ENCODE assay signal across 10 cellular contexts in the genomic region with DNA sequence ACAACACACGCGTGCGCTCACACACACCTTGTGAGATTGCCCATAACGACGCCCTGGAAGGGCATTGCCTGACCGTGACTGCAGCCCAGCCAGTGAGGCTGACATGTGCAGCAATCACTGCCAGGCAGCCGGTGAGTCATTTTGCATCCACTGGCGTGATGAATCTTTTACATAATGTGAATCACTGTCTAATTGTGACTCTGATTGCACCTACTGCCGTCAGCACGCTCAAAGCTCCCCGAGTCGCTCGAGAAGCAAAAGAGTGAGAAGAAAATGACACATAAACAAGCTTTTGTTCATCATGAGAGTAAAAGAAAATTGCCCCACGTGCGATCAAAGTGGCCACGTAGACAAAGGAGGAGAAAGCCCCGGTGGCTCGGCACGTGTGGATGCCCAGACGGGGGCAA.
DNase-seq lines count a peak whose midpoint lies in the region; ATAC-seq and TF ChIP-seq lines count a peak whose summit lies in the region.
"Had no signal": no experiment of that assay in that cellular context is flagged by ENCODE, and none has a peak within 500 bp of the region (broad histone marks: within the 10 kb centered on the region; RNA-seq: fewer than 3 reads in every experiment).

No MANE protein-coding gene starts in this region.

- in situ Hi-C loops in astrocyte of the cerebellum (cut with HindIII; ENCODE audit: low sequenced_read_pairs): no loop called here

- peak; percentile 89 for DNase-seq in A172 (ENCODE audit: low spot score)
- DNase-seq in astrocyte of the cerebellum (ENCODE audit: low read depth): peak; percentile 15
- no peak for DNase-seq in immature natural killer cell
- DNase-seq in GM23338 (ENCODE audit: low spot score): no peak
- DNase-seq in cortex of kidney (lab: John Stamatoyannopoulos, UW): no peak
- DNase-seq in NOMO-1 (lab: John Stamatoyannopoulos, UW; ENCODE audit: unreplicated experiment in 2 of 2): no peak

- H3K4me1 Mint-ChIP-seq in immature natural killer cell (no peaks in the 10 kb centered on the region), GM23338 (0 out of 3 replicates have a peak, but pooled peaks cover 3% of the 10 kb centered on the region)
- H3K4me1 Mint-ChIP-seq: neural crest cell had no signal

- H3K36me3 ChIP-seq in GM23338 (ENCODE audit: insufficient read depth): no peaks in the 10 kb centered on the region

- H3F3A ChIP-seq in GM23338 (replicated peaks; ENCODE audit: low read depth): no peaks in the 10 kb centered on the region

- no peaks in the 10 kb centered on the region for H4K20me1 ChIP-seq in GM23338 (replicated peaks; ENCODE audit: insufficient read depth)

- H3K4me3 ChIP-seq in astrocyte of the cerebellum (ENCODE audit: low read depth, low read length): no peak overlapping the region
- H3K4me3 ChIP-seq in GM23338: no peak overlapping the region

- H3K9me2 ChIP-seq in GM23338 (ENCODE audit: insufficient read depth): peaks cover 15% of the 10 kb centered on the region; the same call in 1 of the 2 replicates

- no peak for TF ChIP-seq CTCF in astrocyte of the cerebellum (IDR thresholded peaks at IDR 0.05; ENCODE audit: low read depth, low read length, missing control alignments)
- no peak for TF ChIP-seq CTCF in GM23338 (conservative IDR thresholded peaks at IDR 0.05; ENCODE audit: low read depth in 2 of 2)

- H2AFZ ChIP-seq in GM23338: no peak overlapping the region

- H3K79me2 ChIP-seq in GM23338 (replicated peaks; ENCODE audit: insufficient read depth): no peaks in the 10 kb centered on the region

- no peaks in the 10 kb centered on the region for H3K27me3 ChIP-seq in GM23338 (ENCODE audit: insufficient read depth)

- no peak overlapping the region for H3K27ac Mint-ChIP-seq in immature natural killer cell
- H3K27ac Mint-ChIP-seq in GM23338: no peak overlapping the region
- H3K27ac Mint-ChIP-seq: activated naive CD4-positive, alpha-beta T cell treated with anti-CD3 and anti-CD28 coated beads, Interleukin-2, amount 50 U/mL, for 24 hours had no signal

- H3K9me3 Mint-ChIP-seq in immature natural killer cell (peaks cover 0 to 2% (median 0%) of the 10 kb centered on the region in 6 donors), GM23338 (peaks cover 6% of the 10 kb centered on the region)
- H3K9me3 Mint-ChIP-seq: activated naive CD4-positive, alpha-beta T cell treated with anti-CD3 and anti-CD28 coated beads, Interleukin-2, amount 50 U/mL, for 24 hours; neural crest cell had no signal

- no peak overlapping the region for H3K4me3 Mint-ChIP-seq in immature natural killer cell
- H3K4me3 Mint-ChIP-seq in GM23338: no peak overlapping the region
- H3K4me3 Mint-ChIP-seq: activated naive CD4-positive, alpha-beta T cell treated with anti-CD3 and anti-CD28 coated beads, Interleukin-2, amount 50 U/mL, for 24 hours; neural crest cell had no signal

- H3K36me3 Mint-ChIP-seq in immature natural killer cell: no peaks in the 10 kb centered on the region
- H3K36me3 Mint-ChIP-seq in GM23338 (ENCODE audit: low read depth): no peaks in the 10 kb centered on the region
- H3K36me3 Mint-ChIP-seq: activated naive CD4-positive, alpha-beta T cell treated with anti-CD3 and anti-CD28 coated beads, Interleukin-2, amount 50 U/mL, for 24 hours had no signal

- no peaks in the 10 kb centered on the region for H3K4me1 ChIP-seq in GM23338 (ENCODE audit: insufficient read depth)

- H3K27me3 Mint-ChIP-seq in immature natural killer cell (ENCODE audit: low read depth in 3 of 3) (peaks cover 0 to 11% (median 8%) of the 10 kb centered on the region in 3 donors), GM23338 (ENCODE audit: insufficient read depth, low read depth, poor library complexity) (peaks cover 4% of the 10 kb centered on the region)

- H3K27ac ChIP-seq in GM23338 (ENCODE audit: low read depth): no peak overlapping the region

- H3K4me2 ChIP-seq in GM23338: no peak overlapping the region

- ATAC-seq in GM19351 (IDR thresholded peaks at IDR 0.05; ENCODE audit: unreplicated experiment) (peak; percentile 49), HG03460 (IDR thresholded peaks at IDR 0.05; ENCODE audit: unreplicated experiment) (peak; percentile 47), GM23338 (no peak)

TF ChIP-seq in GM23338, 12 proteins besides CTCF, POLR2A, EP300 and RAD21 (continues in another document):
- no peak for TF ChIP-seq NANOG (IDR thresholded peaks at IDR 0.05; ENCODE audit: borderline replicate concordance)
- no peak for TF ChIP-seq STAT1 (IDR thresholded peaks at IDR 0.05; ENCODE audit: unreplicated experiment)
- TF ChIP-seq, protein P1, sequence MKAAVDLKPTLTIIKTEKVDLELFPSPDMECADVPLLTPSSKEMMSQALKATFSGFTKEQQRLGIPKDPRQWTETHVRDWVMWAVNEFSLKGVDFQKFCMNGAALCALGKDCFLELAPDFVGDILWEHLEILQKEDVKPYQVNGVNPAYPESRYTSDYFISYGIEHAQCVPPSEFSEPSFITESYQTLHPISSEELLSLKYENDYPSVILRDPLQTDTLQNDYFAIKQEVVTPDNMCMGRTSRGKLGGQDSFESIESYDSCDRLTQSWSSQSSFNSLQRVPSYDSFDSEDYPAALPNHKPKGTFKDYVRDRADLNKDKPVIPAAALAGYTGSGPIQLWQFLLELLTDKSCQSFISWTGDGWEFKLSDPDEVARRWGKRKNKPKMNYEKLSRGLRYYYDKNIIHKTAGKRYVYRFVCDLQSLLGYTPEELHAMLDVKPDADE (IDR thresholded peaks at IDR 0.05): no peak
- no peak for TF ChIP-seq EZH2 (IDR thresholded peaks at IDR 0.05; ENCODE audit: low read depth, unreplicated experiment)
- TF ChIP-seq, protein P2, sequence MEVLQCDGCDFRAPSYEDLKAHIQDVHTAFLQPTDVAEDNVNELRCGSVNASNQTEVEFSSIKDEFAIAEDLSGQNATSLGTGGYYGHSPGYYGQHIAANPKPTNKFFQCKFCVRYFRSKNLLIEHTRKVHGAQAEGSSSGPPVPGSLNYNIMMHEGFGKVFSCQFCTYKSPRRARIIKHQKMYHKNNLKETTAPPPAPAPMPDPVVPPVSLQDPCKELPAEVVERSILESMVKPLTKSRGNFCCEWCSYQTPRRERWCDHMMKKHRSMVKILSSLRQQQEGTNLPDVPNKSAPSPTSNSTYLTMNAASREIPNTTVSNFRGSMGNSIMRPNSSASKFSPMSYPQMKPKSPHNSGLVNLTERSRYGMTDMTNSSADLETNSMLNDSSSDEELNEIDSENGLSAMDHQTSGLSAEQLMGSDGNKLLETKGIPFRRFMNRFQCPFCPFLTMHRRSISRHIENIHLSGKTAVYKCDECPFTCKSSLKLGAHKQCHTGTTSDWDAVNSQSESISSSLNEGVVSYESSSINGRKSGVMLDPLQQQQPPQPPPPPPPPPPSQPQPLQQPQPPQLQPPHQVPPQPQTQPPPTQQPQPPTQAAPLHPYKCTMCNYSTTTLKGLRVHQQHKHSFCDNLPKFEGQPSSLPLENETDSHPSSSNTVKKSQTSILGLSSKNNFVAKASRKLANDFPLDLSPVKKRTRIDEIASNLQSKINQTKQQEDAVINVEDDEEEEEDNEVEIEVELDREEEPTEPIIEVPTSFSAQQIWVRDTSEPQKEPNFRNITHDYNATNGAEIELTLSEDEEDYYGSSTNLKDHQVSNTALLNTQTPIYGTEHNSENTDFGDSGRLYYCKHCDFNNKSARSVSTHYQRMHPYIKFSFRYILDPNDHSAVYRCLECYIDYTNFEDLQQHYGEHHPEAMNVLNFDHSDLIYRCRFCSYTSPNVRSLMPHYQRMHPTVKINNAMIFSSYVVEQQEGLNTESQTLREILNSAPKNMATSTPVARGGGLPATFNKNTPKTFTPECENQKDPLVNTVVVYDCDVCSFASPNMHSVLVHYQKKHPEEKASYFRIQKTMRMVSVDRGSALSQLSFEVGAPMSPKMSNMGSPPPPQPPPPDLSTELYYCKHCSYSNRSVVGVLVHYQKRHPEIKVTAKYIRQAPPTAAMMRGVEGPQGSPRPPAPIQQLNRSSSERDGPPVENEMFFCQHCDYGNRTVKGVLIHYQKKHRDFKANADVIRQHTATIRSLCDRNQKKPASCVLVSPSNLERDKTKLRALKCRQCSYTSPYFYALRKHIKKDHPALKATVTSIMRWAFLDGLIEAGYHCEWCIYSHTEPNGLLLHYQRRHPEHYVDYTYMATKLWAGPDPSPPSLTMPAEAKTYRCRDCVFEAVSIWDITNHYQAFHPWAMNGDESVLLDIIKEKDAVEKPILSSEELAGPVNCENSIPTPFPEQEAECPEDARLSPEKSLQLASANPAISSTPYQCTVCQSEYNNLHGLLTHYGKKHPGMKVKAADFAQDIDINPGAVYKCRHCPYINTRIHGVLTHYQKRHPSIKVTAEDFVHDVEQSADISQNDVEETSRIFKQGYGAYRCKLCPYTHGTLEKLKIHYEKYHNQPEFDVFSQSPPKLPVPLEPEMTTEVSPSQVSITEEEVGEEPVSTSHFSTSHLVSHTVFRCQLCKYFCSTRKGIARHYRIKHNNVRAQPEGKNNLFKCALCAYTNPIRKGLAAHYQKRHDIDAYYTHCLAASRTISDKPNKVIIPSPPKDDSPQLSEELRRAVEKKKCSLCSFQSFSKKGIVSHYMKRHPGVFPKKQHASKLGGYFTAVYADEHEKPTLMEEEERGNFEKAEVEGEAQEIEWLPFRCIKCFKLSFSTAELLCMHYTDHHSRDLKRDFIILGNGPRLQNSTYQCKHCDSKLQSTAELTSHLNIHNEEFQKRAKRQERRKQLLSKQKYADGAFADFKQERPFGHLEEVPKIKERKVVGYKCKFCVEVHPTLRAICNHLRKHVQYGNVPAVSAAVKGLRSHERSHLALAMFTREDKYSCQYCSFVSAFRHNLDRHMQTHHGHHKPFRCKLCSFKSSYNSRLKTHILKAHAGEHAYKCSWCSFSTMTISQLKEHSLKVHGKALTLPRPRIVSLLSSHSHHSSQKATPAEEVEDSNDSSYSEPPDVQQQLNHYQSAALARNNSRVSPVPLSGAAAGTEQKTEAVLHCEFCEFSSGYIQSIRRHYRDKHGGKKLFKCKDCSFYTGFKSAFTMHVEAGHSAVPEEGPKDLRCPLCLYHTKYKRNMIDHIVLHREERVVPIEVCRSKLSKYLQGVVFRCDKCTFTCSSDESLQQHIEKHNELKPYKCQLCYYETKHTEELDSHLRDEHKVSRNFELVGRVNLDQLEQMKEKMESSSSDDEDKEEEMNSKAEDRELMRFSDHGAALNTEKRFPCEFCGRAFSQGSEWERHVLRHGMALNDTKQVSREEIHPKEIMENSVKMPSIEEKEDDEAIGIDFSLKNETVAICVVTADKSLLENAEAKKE (CRISPR knock-in tag; IDR thresholded peaks at IDR 0.05): no peak

Comparison
In these comparisons a context has a peak if more than half of its experiments do, and no peak if none do; other contexts are left out.
1. DNase-seq: peak in A172 (single experiment) and astrocyte of the cerebellum (single experiment); none in immature natural killer cell (0 of 3), GM23338 (single experiment), cortex of kidney (single experiment) and NOMO-1 (0 of 2).